Comparison of ENCODE assay signal across 1 cellular context in the genomic region with DNA sequence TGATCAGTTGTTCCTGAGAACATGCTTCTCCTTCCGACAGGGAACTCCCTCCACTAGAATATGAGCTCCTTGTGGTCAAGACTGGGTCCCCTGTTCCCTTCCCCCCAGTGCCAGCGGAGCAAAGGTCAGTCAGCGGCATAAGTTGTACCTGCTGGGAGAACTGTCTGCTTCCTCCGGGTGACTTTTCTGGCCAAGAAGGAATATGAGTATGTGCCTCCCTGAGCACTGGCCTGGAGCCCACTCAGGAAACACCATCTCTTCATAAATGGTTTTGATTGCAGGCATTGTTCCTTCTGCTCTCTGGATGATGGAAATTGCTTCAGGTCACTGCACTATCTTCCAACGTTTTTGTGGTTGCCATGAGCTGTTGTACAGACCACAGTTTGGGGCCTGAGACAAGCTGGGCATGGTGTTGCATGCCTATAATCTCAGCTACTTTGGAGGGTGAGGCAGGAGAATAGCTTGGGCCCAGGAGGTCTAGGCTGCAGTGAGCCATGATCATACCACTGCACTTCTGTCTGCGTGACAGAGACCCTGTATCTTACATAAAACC.
TF ChIP-seq lines count a peak whose summit lies in the region.

No MANE protein-coding gene starts in this region.

TF ChIP-seq in GM12878, 131 proteins besides CTCF, POLR2A, EP300 and RAD21:
- TF ChIP-seq NR2F1 (conservative IDR thresholded peaks at IDR 0.05) (0 out of 2 replicates have a peak, but pooled peaks have one; percentile 12), PAX5 (IDR thresholded peaks at IDR 0.05; ENCODE audit: borderline replicate concordance, low read depth, low read length) (no peak)
